8 cellular contexts compared by ENCODE assay signal in the genomic region with DNA sequence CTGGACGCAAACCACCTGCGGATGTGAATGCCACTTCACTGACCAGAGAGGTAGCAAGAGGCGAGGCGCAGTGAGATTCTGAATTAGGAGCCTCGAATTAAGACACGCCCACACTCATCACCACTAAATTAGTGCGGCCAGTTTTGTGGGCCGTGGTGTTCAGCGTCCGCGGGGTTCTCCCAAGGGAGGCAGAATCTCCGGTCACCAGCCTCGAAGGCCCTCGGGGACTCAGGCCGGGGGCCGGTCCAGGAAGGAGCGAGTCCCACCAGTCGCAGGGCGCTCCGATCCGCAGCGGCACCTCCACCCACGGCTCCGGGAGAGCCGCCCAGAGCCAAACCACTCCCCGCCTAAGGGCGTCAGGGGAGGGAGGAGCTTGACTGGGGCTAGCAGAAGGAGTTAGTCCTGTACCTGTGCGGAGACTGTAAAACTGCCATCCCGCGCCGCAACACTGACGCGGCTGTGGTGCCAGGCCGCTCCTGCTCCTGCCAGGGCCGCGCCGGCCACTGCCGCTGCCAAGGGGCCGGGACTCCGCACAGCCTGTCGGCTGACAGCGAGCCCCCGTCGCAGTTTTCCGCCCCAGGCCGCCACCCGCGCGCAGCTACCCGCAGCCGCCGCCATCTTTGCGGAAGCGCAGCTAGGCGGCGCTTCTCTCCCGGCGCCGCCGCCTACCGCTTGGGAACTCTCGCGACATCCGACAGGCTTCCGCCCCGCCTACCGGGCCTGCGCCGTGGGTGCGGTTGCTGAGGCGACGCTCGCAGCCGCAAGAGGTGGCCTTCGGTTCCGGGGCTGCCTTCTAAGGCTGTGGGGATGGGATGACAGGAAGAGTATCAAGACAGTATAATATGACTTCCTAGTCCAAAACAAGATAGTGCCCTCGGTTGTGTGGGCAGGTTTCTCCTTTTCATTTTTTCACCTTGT. TPM values are rescaled to one million over a fixed set of nuclear protein-coding genes. Genes with fewer than 3 reads are reported as not detected.
DNase-seq lines count a peak whose midpoint lies in the region; ATAC-seq and TF ChIP-seq lines count a peak whose summit lies in the region.

A gene with protein sequence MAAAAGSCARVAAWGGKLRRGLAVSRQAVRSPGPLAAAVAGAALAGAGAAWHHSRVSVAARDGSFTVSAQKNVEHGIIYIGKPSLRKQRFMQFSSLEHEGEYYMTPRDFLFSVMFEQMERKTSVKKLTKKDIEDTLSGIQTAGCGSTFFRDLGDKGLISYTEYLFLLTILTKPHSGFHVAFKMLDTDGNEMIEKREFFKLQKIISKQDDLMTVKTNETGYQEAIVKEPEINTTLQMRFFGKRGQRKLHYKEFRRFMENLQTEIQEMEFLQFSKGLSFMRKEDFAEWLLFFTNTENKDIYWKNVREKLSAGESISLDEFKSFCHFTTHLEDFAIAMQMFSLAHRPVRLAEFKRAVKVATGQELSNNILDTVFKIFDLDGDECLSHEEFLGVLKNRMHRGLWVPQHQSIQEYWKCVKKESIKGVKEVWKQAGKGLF (minus strand): TSS at position 640 of the 918 bp plus-strand sequence. CDS start 22 bp downstream, at position 618.

- CTCF ChIA-PET in activated CD4-positive, alpha-beta memory T cell treated with anti-CD3 and anti-CD28 coated beads, Interleukin-2, amount 10 ng/mL, durations not matched to agents 7 days and 5 days (lab: Charles Lee), result interaction anchor here (0.5 to 2.3 kb wide), 4 partner anchors 21 to 127 kb away, joined by 3 to 10 read pairs (median 5); no protein-coding TSS in a partner anchor

- H3K9ac ChIP-seq in duodenal mucosa (ENCODE audit: low read depth in 1 of 2, low read length in 2 of 2), result peak within 1 kb of the TSS; percentile 71 to 95

- peaks cover 7 to 8% of the 10 kb centered on the region in 2 donors for H3K27me3 ChIP-seq in duodenal mucosa (ENCODE audit: control insufficient read depth in 1 of 2, insufficient read depth in 2 of 2, low read length in 2 of 2)
- no peaks in the 10 kb centered on the region for H3K27me3 ChIP-seq in right lobe of liver

- POLR2A ChIA-PET in activated CD4-positive, alpha-beta memory T cell treated with anti-CD3 and anti-CD28 coated beads, Interleukin-2, amount 10 ng/mL, durations not matched to agents 7 days and 5 days (lab: Charles Lee), result interaction anchor here (0.6 to 3.7 kb wide), 23 partner anchors 9 to 1740 kb away, joined by 3 to 38 read pairs (median 4); a partner anchor contains a TSS

- H3K4me1 Mint-ChIP-seq in CD14-positive monocyte, result peaks cover 21% of the 10 kb centered on the region
- peaks cover 35% of the 10 kb centered on the region for H3K4me1 Mint-ChIP-seq in activated CD4-positive, alpha-beta memory T cell treated with anti-CD3 and anti-CD28 coated beads, Interleukin-2, amount 10 ng/mL, durations not matched to agents 7 days and 5 days

- peak; percentile 100 for TF ChIP-seq POLR2A in right lobe of liver (IDR thresholded peaks at IDR 0.05)

- peaks cover 11 to 15% of the 10 kb centered on the region in 2 donors for H3K36me3 Mint-ChIP-seq in CD14-positive monocyte
- peaks cover 18% of the 10 kb centered on the region for H3K36me3 Mint-ChIP-seq in activated CD4-positive, alpha-beta memory T cell treated with anti-CD3 and anti-CD28 coated beads, Interleukin-2, amount 10 ng/mL, durations not matched to agents 7 days and 5 days (ENCODE audit: low read depth)

- no peak for TF ChIP-seq CTCF in CD14-positive monocyte (IDR thresholded peaks at IDR 0.05)
- peak in 3 of 4 donors; percentile 19 to 34 (median 23) for TF ChIP-seq CTCF in right lobe of liver (IDR thresholded peaks at IDR 0.05)

- H3K4me3 ChIP-seq in duodenal mucosa (ENCODE audit: low read depth in 1 of 2, low read length in 2 of 2), result peak within 1 kb of the TSS; percentile 86 to 92
- H3K4me3 ChIP-seq in right lobe of liver, result peak within 1 kb of the TSS; percentile 78 to 94 (median 81)

- DNase-seq in CD14-positive monocyte (ENCODE audit: low spot score) (peak; percentile 93), NCI-H82 treated with DMSO at 0.1 percent for 48 hours (lab: John Stamatoyannopoulos, UW; ENCODE audit: unreplicated experiment) (peak; percentile 85), right lobe of liver (peak; percentile 93 to 95 (median 94))
- DNase-seq in activated CD4-positive, alpha-beta memory T cell treated with anti-CD3 and anti-CD28 coated beads, Interleukin-2, amount 10 ng/mL, durations not matched to agents 7 days and 5 days, result peak; percentile 96
- peak; percentile 93 to 95 for DNase-seq in stimulated activated CD4-positive, alpha-beta T cell treated with anti-CD3 and anti-CD28 coated beads, Interleukin-4, amount 100 ng/mL, for 4 hours

- H3K27ac Mint-ChIP-seq in CD14-positive monocyte, result peak within 1 kb of the TSS; percentile 87 to 98 (median 95)
- H3K27ac Mint-ChIP-seq in activated CD4-positive, alpha-beta memory T cell treated with anti-CD3 and anti-CD28 coated beads, Interleukin-2, amount 10 ng/mL, durations not matched to agents 7 days and 5 days, result peak within 1 kb of the TSS; percentile 79

- no peaks in the 10 kb centered on the region for H3K9me3 ChIP-seq in duodenal mucosa (ENCODE audit: control insufficient read depth in 1 of 2, low read length in 2 of 2)
- no peaks in the 10 kb centered on the region for H3K9me3 ChIP-seq in right lobe of liver

- H3K9me3 Mint-ChIP-seq in CD14-positive monocyte, result peaks cover 0 to 6% (median 3%) of the 10 kb centered on the region in 7 donors
- peaks cover 4% of the 10 kb centered on the region for H3K9me3 Mint-ChIP-seq in activated CD4-positive, alpha-beta memory T cell treated with anti-CD3 and anti-CD28 coated beads, Interleukin-2, amount 10 ng/mL, durations not matched to agents 7 days and 5 days

- H3K27ac ChIP-seq in duodenal mucosa (ENCODE audit: low read depth, low read length) (peak within 1 kb of the TSS; percentile 98), right lobe of liver (peak within 1 kb of the TSS; percentile 87 to 99 (median 94))

- peaks cover 0 to under 1% of the 10 kb centered on the region in 2 donors for H3K36me3 ChIP-seq in duodenal mucosa (ENCODE audit: control insufficient read depth in 1 of 2, insufficient read depth in 2 of 2, low read length in 2 of 2)
- no peaks in the 10 kb centered on the region for H3K36me3 ChIP-seq in right lobe of liver

- WGBS in right lobe of liver (ENCODE audit: insufficient coverage, low coverage, low lambda C conversion rate, missing lambda C conversion rate), result under 1% methylated on average over 29 of the region's 77 CpGs

- peaks cover 8 to 18% (median 11%) of the 10 kb centered on the region in 3 donors for H3K27me3 Mint-ChIP-seq in CD14-positive monocyte (ENCODE audit: low read depth in 3 of 3)
- H3K27me3 Mint-ChIP-seq in activated CD4-positive, alpha-beta memory T cell treated with anti-CD3 and anti-CD28 coated beads, Interleukin-2, amount 10 ng/mL, durations not matched to agents 7 days and 5 days, result peaks cover 17% of the 10 kb centered on the region

- intact Hi-C loops in CD14-positive monocyte (cut with micrococcal nuclease), result loop anchor here (5.0 to 10.0 kb wide), 2 partner anchors 429 to 831 kb away; a partner anchor contains a TSS
- intact Hi-C loops in right lobe of liver (cut with DNase I), result no loop called here

- H3K4me1 ChIP-seq in duodenal mucosa (ENCODE audit: control insufficient read depth in 1 of 2, insufficient read depth in 2 of 2, low read length in 2 of 2), result peaks cover 5 to 11% of the 10 kb centered on the region in 2 donors
- H3K4me1 ChIP-seq in right lobe of liver, result no peaks in the 10 kb centered on the region

- peak within 1 kb of the TSS; percentile 84 to 89 for H3K4me3 Mint-ChIP-seq in CD14-positive monocyte
- peak within 1 kb of the TSS; percentile 85 for H3K4me3 Mint-ChIP-seq in activated CD4-positive, alpha-beta memory T cell treated with anti-CD3 and anti-CD28 coated beads, Interleukin-2, amount 10 ng/mL, durations not matched to agents 7 days and 5 days

- ATAC-seq in GM19395 (IDR thresholded peaks at IDR 0.05; ENCODE audit: unreplicated experiment) (peak; percentile 97), HG03565 (IDR thresholded peaks at IDR 0.05; ENCODE audit: unreplicated experiment) (peak; percentile 90), right lobe of liver (peak; percentile 98 to 100 (median 98))

RNA-seq across cellular contexts. Expression of the gene that starts here (rescaled TPM):
- polyA plus RNA-seq in CD14-positive monocyte, result 10 to 100 TPM; 26.8 to 32.1 TPM
- 10 to 100 TPM; 33.8 to 34.0 TPM for total RNA-seq in activated CD4-positive, alpha-beta memory T cell treated with anti-CD3 and anti-CD28 coated beads, Interleukin-2, amount 10 ng/mL, durations not matched to agents 7 days and 5 days
- 10 to 100 TPM; 13.1 to 71.1 (median 16.4) TPM for total RNA-seq in right lobe of liver

Comparison
In these comparisons a context has a peak if more than half of its experiments do, and no peak if none do; other contexts are left out.
1. Peak in every context shown above with its lines: DNase-seq, ATAC-seq, H3K4me3 ChIP-seq and H3K27ac ChIP-seq.
2. intact Hi-C loops: an anchor here in CD14-positive monocyte (5.0 to 10.0 kb wide); none called in right lobe of liver.